ENCODE assay signal across 12 cellular contexts in the genomic region with DNA sequence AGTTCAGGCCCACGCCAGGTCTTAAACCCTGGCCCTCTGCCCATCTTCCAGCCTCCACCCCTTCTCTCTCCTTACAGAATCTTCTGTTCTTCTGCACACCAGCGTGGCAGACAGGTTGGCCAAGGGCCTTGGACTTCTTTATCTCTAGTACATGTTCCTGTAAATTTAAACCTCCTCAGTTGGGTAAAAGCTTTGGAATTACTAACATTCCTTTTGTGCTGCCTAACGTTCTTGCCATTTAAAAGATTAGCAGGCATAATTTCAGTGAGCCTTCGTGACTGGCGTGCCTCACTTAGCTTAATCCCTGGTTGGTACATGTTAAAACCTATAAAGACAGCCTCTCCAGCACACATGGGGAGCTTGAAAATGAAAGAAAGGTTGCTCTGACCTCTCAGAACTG.
DNase-seq lines count a peak whose midpoint lies in the region; ATAC-seq and TF ChIP-seq lines count a peak whose summit lies in the region.
"Had no signal": no experiment of that assay in that cellular context is flagged by ENCODE, and none has a peak within 500 bp of the region (broad histone marks: within the 10 kb centered on the region; RNA-seq: fewer than 3 reads in every experiment).

No MANE protein-coding gene starts in this region.

- ATAC-seq in psoas muscle, result no peak

- no peak overlapping the region for H3K4me3 ChIP-seq in AG10803 (ENCODE audit: low read length)
- no peak overlapping the region for H3K4me3 ChIP-seq in esophagus (ENCODE audit: low read depth in 1 of 2, low read length in 2 of 2)
- no peak overlapping the region for H3K4me3 ChIP-seq in psoas muscle
- H3K4me3 ChIP-seq: esophagus muscularis mucosa had no signal

- peaks cover 4% of the 10 kb centered on the region in 2 donors for H3K4me1 ChIP-seq in esophagus (ENCODE audit: control insufficient read depth in 2 of 2, insufficient read depth in 2 of 2, low read length in 1 of 2)
- H3K4me1 ChIP-seq in psoas muscle, result no peaks in the 10 kb centered on the region

- TF ChIP-seq CTCF in AG10803 (conservative IDR thresholded peaks at IDR 0.05; ENCODE audit: low read length) (no peak), psoas muscle (IDR thresholded peaks at IDR 0.05) (no peak)

- WGBS in esophagus, 2 donors, result 49 to 55% methylated on average over 5 of the region's 5 CpGs
- 55 to 86% (median 58%) methylated on average over 5 of the region's 5 CpGs for WGBS in psoas muscle, 3 donors

- H3K27ac ChIP-seq in esophagus (ENCODE audit: low read depth in 2 of 2, low read length in 1 of 2), result peak overlapping the region; percentile 62 to 79
- H3K27ac ChIP-seq in psoas muscle, result no peak overlapping the region

- H3K9me3 ChIP-seq in esophagus (ENCODE audit: control insufficient read depth in 2 of 2, insufficient read depth in 1 of 2, low read depth in 1 of 2, low read length in 1 of 2) (no peaks in the 10 kb centered on the region), psoas muscle (no peaks in the 10 kb centered on the region)
- H3K9me3 ChIP-seq: esophagus muscularis mucosa had no signal

- H3K36me3 ChIP-seq in esophagus (ENCODE audit: control insufficient read depth in 2 of 2, insufficient read depth in 2 of 2, low read length in 1 of 2) (peaks cover 0 to 2% of the 10 kb centered on the region in 2 donors), psoas muscle (ENCODE audit: insufficient read depth in 1 of 2, low read depth in 1 of 2) (no peaks in the 10 kb centered on the region)

- H3K27me3 ChIP-seq in esophagus (ENCODE audit: control insufficient read depth in 1 of 2, insufficient read depth in 2 of 2, low read length in 2 of 2) (no peaks in the 10 kb centered on the region), psoas muscle (ENCODE audit: insufficient read depth in 3 of 3, low read length in 2 of 3) (no peaks in the 10 kb centered on the region)
- H3K27me3 ChIP-seq: esophagus muscularis mucosa had no signal

- DNase-seq in AG10803 (ENCODE audit: low read depth) (peak; percentile 6), NCI-H226 (peak; percentile 95), non-pigmented ciliary epithelial cell (ENCODE audit: low read depth) (peak; percentile 49), NCI-H1930 (lab: John Stamatoyannopoulos, UW) (no peak), cerebellum (ENCODE audit: low spot score) (no peak), psoas muscle (no peak), NCI-H748 treated with DMSO at 0.1 percent for 48 hours (lab: John Stamatoyannopoulos, UW) (no peak)
- DNase-seq: activated CD8-positive, alpha-beta memory T cell treated with anti-CD3 and anti-CD28 coated beads for 24 hours; activated gamma-delta T cell treated with Interleukin-2 at 50 U/mL for 16 hours; midbrain had no signal

- intact Hi-C loops in psoas muscle (cut with DNase I), result no loop called here

Comparison
In these comparisons a context has a peak if more than half of its experiments do, and no peak if none do; other contexts are left out.
1. DNase-seq: peak in AG10803 (single experiment), NCI-H226 (single experiment) and non-pigmented ciliary epithelial cell (single experiment); none in NCI-H1930 (0 of 2), cerebellum (single experiment), psoas muscle (0 of 2) and NCI-H748 treated with DMSO at 0.1 percent for 48 hours (single experiment).